ENCODE assay signal across 28 cellular contexts in genomic region chr1:41995441-41996130, GRCh38.
DNase-seq lines count a peak whose midpoint lies in the region; ATAC-seq, FAIRE-seq and TF ChIP-seq lines count a peak whose summit lies in the region.
"Had no signal": no experiment of that assay in that cellular context is flagged by ENCODE, and none has a peak within 500 bp of the region (broad histone marks: within the 10 kb centered on the region; RNA-seq: fewer than 3 reads in every experiment).

No MANE protein-coding gene starts in this region.

- TF ChIP-seq CTCF in IMR-90 (conservative IDR thresholded peaks at IDR 0.05; ENCODE audit: low read depth, low read length) (no peak), K562 (IDR thresholded peaks at IDR 0.05 in 2 of 3, conservative IDR thresholded peaks at IDR 0.05 in 1 of 3; ENCODE audit: insufficient read depth in 2 of 3, low read depth in 1 of 3, low read length in 3 of 3) (no peak), vagina (IDR thresholded peaks at IDR 0.05) (no peak), GM13976 (IDR thresholded peaks at IDR 0.05; ENCODE audit: borderline replicate concordance, control extremely low read depth, extremely low read depth, insufficient read depth, missing control alignments) (no peak)

- no peak overlapping the region for H2AFZ ChIP-seq in IMR-90 (replicated peaks; ENCODE audit: low read length, poor library complexity)
- H2AFZ ChIP-seq in K562 (ENCODE audit: low read depth, low read length) = no peak overlapping the region
- H2AFZ ChIP-seq: PC-9 had no signal

- TF ChIP-seq POLR2A in IMR-90 (IDR thresholded peaks at IDR 0.05; ENCODE audit: low read depth, low read length) (no peak), K562 (conservative IDR thresholded peaks at IDR 0.05) (no peak), vagina (IDR thresholded peaks at IDR 0.05) (no peak)

- TF ChIP-seq EP300 in K562 (IDR thresholded peaks at IDR 0.05; ENCODE audit: low read length) = no peak

- BruUV-seq in IMR-90 (replicated peaks; lab: Mats Ljungman, UMichigan) (no TSS peak), K562 (replicated peaks; lab: Mats Ljungman, UMichigan) (no TSS peak)

- H3K27me3 Mint-ChIP-seq in activated T-cell treated with anti-CD3 and anti-CD28 coated beads, Interleukin-2, amount 50 U/mL, for 72 hours (ENCODE audit: low read depth) = no peaks in the 10 kb centered on the region
- H3K27me3 Mint-ChIP-seq: CD4-positive, CD25-positive, alpha-beta regulatory T cell had no signal

- H4K5ac ChIP-seq in IMR-90 (ENCODE audit: low read depth, low read length) = no peak overlapping the region

- H2AK5ac ChIP-seq in IMR-90 (ENCODE audit: low read depth, low read length) = no peak overlapping the region

- H2BK15ac ChIP-seq in IMR-90 (ENCODE audit: low read depth, low read length) = no peak overlapping the region

- H3K27ac ChIP-seq in IMR-90 (ENCODE audit: insufficient read depth, low read length) (no peak overlapping the region), K562 (ENCODE audit: extremely low read depth, low read depth, low read length) (no peak overlapping the region), vagina (no peak overlapping the region)
- H3K27ac ChIP-seq: BLaER1, PC-9, SJSA1 had no signal

- no peaks in the 10 kb centered on the region for H3K79me2 ChIP-seq in K562 (ENCODE audit: control insufficient read depth, insufficient read depth, low read length)

- no peak for TF ChIP-seq RAD21 in IMR-90 (IDR thresholded peaks at IDR 0.05; ENCODE audit: low read length)
- TF ChIP-seq RAD21 in K562 (CRISPR knock-in tag; conservative IDR thresholded peaks at IDR 0.05 in 1 of 2, IDR thresholded peaks at IDR 0.05 in 1 of 2) = no peak

- H3K79me1 ChIP-seq in IMR-90 (ENCODE audit: low read depth in 1 of 2, low read length in 2 of 2) = no peaks in the 10 kb centered on the region

- H4K8ac ChIP-seq in IMR-90 (ENCODE audit: low read depth in 2 of 2, low read length in 2 of 2) = no peak overlapping the region

- 40% methylated on average over 1 of the region's 1 CpG; no CpG with 5 or more reads in 1 of the 2 experiments for WGBS in IMR-90 (ENCODE audit: extremely low coverage in 2 of 2, insufficient read length in 1 of 2), 2 experiments
- 0% methylated on average over 1 of the region's 1 CpG for WGBS in K562 (ENCODE audit: insufficient coverage, low coverage, missing lambda C conversion rate)

- H3K56ac ChIP-seq in IMR-90 (ENCODE audit: extremely low read depth, insufficient read depth, low read length) = no peak overlapping the region

- no peak overlapping the region for H2AK9ac ChIP-seq in IMR-90 (replicated peaks; ENCODE audit: low read depth, low read length, poor library complexity)

- POLR2A ChIA-PET in IMR-90 (lab: Charles Lee; ENCODE audit: unreplicated experiment) (interaction anchor here (0.6 kb wide), 1 partner anchor 211 kb away, joined by 3 read pairs; no protein-coding TSS in a partner anchor), K562 (lab: Yijun Ruan, JAX) (no interaction called here)

- H3K9me3 Mint-ChIP-seq in activated T-cell treated with anti-CD3 and anti-CD28 coated beads, Interleukin-2, amount 50 U/mL, for 72 hours = peaks cover 6% of the 10 kb centered on the region in 2 donors

- no peak for DNase-seq in activated T-cell treated with anti-CD3 and anti-CD28 coated beads, Interleukin-2, amount 50 U/mL, for 72 hours
- DNase-seq in activated T-cell treated with anti-CD3 and anti-CD28 coated beads, Interleukin-2, amount 50 U/mL, for 1 hour = no peak
- DNase-seq in IMR-90 = no peak
- no peak for DNase-seq in K562 (ENCODE audit: extremely low read depth in 1 of 4, low spot score in 3 of 4)
- peak; percentile 3 to 13 for DNase-seq in vagina (ENCODE audit: extremely low spot score in 2 of 2)
- DNase-seq in NK-92 (lab: John Stamatoyannopoulos, UW; ENCODE audit: unreplicated experiment) = no peak
- no peak for DNase-seq in GM13976 (ENCODE audit: low spot score)
- DNase-seq in NCI-H1105 treated with DMSO at 0.1 percent for 48 hours (lab: John Stamatoyannopoulos, UW) = no peak
- DNase-seq: CD4-positive, CD25-positive, alpha-beta regulatory T cell; COR-L47; DMS53; GDM1; Kasumi-1; MV-4-11; NCI-H1105; NCI-H146; NCI-H1930; NCI-H2107; NCI-H524; NCI-H774; NK-92 treated with Interleukin-12 subunit alpha and Interleukin-12 subunit beta, amount 100 ng/mL, for 24 hours; PC-9; Right ventricle myocardium superior; RPMI8226 had no signal

- peak overlapping the region; percentile 74 for H3K27ac Mint-ChIP-seq in activated T-cell treated with anti-CD3 and anti-CD28 coated beads, Interleukin-2, amount 50 U/mL, for 72 hours

- intact Hi-C loops in IMR-90 (cut with micrococcal nuclease) = no loop called here
- intact Hi-C loops in K562 (cut with micrococcal nuclease) = no loop called here
- intact Hi-C loops in vagina (cut with DNase I) = no loop called here

- ATAC-seq in activated T-cell treated with anti-CD3 and anti-CD28 coated beads, Interleukin-2, amount 50 U/mL, for 72 hours (replicated peaks in 1 of 2) = no peak
- ATAC-seq in IMR-90 (ENCODE audit: low read depth) (no peak), K562 (no peak)
- ATAC-seq: GM12878 had no signal

- dilution Hi-C loops in IMR-90 (cut with HindIII; ENCODE audit: low sequenced_read_pairs, unreplicated experiment) = no loop called here

- H2BK20ac ChIP-seq in IMR-90 (ENCODE audit: low read depth, low read length) = no peak overlapping the region

- peaks cover 4 to 10% of the 10 kb centered on the region in 2 donors for H3K36me3 Mint-ChIP-seq in activated T-cell treated with anti-CD3 and anti-CD28 coated beads, Interleukin-2, amount 50 U/mL, for 72 hours (ENCODE audit: insufficient read depth in 2 of 2)
- H3K36me3 Mint-ChIP-seq: CD4-positive, CD25-positive, alpha-beta regulatory T cell had no signal

- H3K4ac ChIP-seq in IMR-90 (ENCODE audit: low read depth, low read length) = no peak overlapping the region

- no peaks in the 10 kb centered on the region for H3K27me3 ChIP-seq in IMR-90 (ENCODE audit: control insufficient read depth, insufficient read depth, low read length)
- no peaks in the 10 kb centered on the region for H3K27me3 ChIP-seq in K562 (ENCODE audit: control insufficient read depth in 2 of 2, insufficient read depth in 2 of 2, low read length in 2 of 2)
- H3K27me3 ChIP-seq in vagina = no peaks in the 10 kb centered on the region
- H3K27me3 ChIP-seq: BLaER1, SJSA1 had no signal

- H3K4me1 ChIP-seq in IMR-90 (ENCODE audit: control insufficient read depth, insufficient read depth, low read length) (no peaks in the 10 kb centered on the region), K562 (replicated peaks in 1 of 2; ENCODE audit: control insufficient read depth in 2 of 2, insufficient read depth in 2 of 2, low read length in 2 of 2) (no peaks in the 10 kb centered on the region), vagina (no peaks in the 10 kb centered on the region)
- H3K4me1 ChIP-seq: BLaER1, SJSA1 had no signal

- peaks cover 11% of the 10 kb centered on the region for H3K4me1 Mint-ChIP-seq in activated T-cell treated with anti-CD3 and anti-CD28 coated beads, Interleukin-2, amount 50 U/mL, for 72 hours (ENCODE audit: low read depth)

- H3K4me2 ChIP-seq in IMR-90 (ENCODE audit: low read depth, low read length) (no peak overlapping the region), K562 (ENCODE audit: insufficient read depth, low read length) (no peak overlapping the region)
- H3K4me2 ChIP-seq: BLaER1, PC-9 had no signal

- H3K23ac ChIP-seq in IMR-90 (ENCODE audit: low read depth, low read length) = no peak overlapping the region

- no peak overlapping the region for H3K14ac ChIP-seq in IMR-90 (replicated peaks; ENCODE audit: low read depth, low read length)

- FAIRE-seq in K562 (lab: Jason Lieb, UNC) = no peak
- FAIRE-seq: GM12878, H54 had no signal

- H2BK120ac ChIP-seq in IMR-90 (ENCODE audit: low read depth, low read length) = no peak overlapping the region

- H3K9me1 ChIP-seq in IMR-90 (ENCODE audit: insufficient read depth, low read length) (no peaks in the 10 kb centered on the region), K562 (ENCODE audit: control insufficient read depth, insufficient read depth, low read length) (no peaks in the 10 kb centered on the region)

- H3K9me3 ChIP-seq in IMR-90 (ENCODE audit: control insufficient read depth, insufficient read depth, low read length) (no peaks in the 10 kb centered on the region), K562 (replicated peaks; ENCODE audit: control insufficient read depth, insufficient read depth, low read depth, low read length) (no peaks in the 10 kb centered on the region), vagina (no peaks in the 10 kb centered on the region)
- H3K9me3 ChIP-seq: SJSA1 had no signal

- no peak overlapping the region for H3K4me3 Mint-ChIP-seq in activated T-cell treated with anti-CD3 and anti-CD28 coated beads, Interleukin-2, amount 50 U/mL, for 72 hours
- H3K4me3 Mint-ChIP-seq: CD4-positive, CD25-positive, alpha-beta regulatory T cell had no signal

- no peaks in the 10 kb centered on the region for H4K20me1 ChIP-seq in IMR-90 (ENCODE audit: insufficient read depth, low read length)
- H4K20me1 ChIP-seq in K562 (replicated peaks; ENCODE audit: control insufficient read depth, insufficient read depth, low read length) = no peaks in the 10 kb centered on the region
- H4K20me1 ChIP-seq: BLaER1 had no signal

- CTCF ChIA-PET in IMR-90 (lab: Yijun Ruan, JAX) (no interaction called here), K562 (lab: Yijun Ruan, JAX; ENCODE audit: low intra/inter-chr PET ratio) (no interaction called here)

- no peak overlapping the region for H3K18ac ChIP-seq in IMR-90 (ENCODE audit: low read depth, low read length)

- H3K36me3 ChIP-seq in IMR-90 (ENCODE audit: control insufficient read depth, insufficient read depth, low read length) = no peaks in the 10 kb centered on the region
- H3K36me3 ChIP-seq in K562 (ENCODE audit: control insufficient read depth, insufficient read depth, low read length) = no peaks in the 10 kb centered on the region
- no peaks in the 10 kb centered on the region for H3K36me3 ChIP-seq in vagina
- H3K36me3 ChIP-seq: BLaER1, SJSA1 had no signal

- no peak overlapping the region for H4K91ac ChIP-seq in IMR-90 (ENCODE audit: insufficient read depth, low read depth, low read length)

- no peak overlapping the region for H3K9ac ChIP-seq in IMR-90 (ENCODE audit: low read depth, low read length)
- H3K9ac ChIP-seq in K562 (ENCODE audit: insufficient read depth in 1 of 2, low read depth in 2 of 2, low read length in 2 of 2) = no peak overlapping the region
- H3K9ac ChIP-seq: BLaER1 had no signal

- H3K4me3 ChIP-seq in IMR-90 (ENCODE audit: insufficient read depth, low read depth, low read length) = no peak overlapping the region
- no peak overlapping the region for H3K4me3 ChIP-seq in K562
- H3K4me3 ChIP-seq in vagina = no peak overlapping the region
- H3K4me3 ChIP-seq: BLaER1, GM12878, PC-9, SJSA1 had no signal

- in situ Hi-C loops in IMR-90 (cut with MboI; ENCODE audit: low sequenced_read_pairs) (no loop called here), K562 (cut with MboI) (no loop called here), GM13976 (cut with MboI; ENCODE audit: low sequenced_read_pairs, unreplicated experiment) (no loop called here)

- H2BK5ac ChIP-seq in IMR-90 (ENCODE audit: low read depth, low read length, poor library complexity, severe bottlenecking) = no peak overlapping the region

TF ChIP-seq in IMR-90, 13 proteins besides CTCF, POLR2A, EP300 and RAD21 (continues in another document):
- TF ChIP-seq BHLHE40 (IDR thresholded peaks at IDR 0.05; ENCODE audit: low read depth, low read length) = no peak

TF ChIP-seq in K562, 482 proteins besides CTCF, POLR2A, EP300 and RAD21 (continues in another document):
- TF ChIP-seq KLF16 (IDR thresholded peaks at IDR 0.05) = no peak
- TF ChIP-seq NR2F6 (CRISPR knock-in tag; IDR thresholded peaks at IDR 0.05) = no peak

Comparison
In these comparisons a context has a peak if more than half of its experiments do, and no peak if none do; other contexts are left out.
1. DNase-seq: peak in vagina (2 of 2); none in activated T-cell treated with anti-CD3 and anti-CD28 coated beads, Interleukin-2, amount 50 U/mL, for 72 hours (0 of 2), activated T-cell treated with anti-CD3 and anti-CD28 coated beads, Interleukin-2, amount 50 U/mL, for 1 hour (single experiment), IMR-90 (single experiment), K562 (0 of 4), NK-92 (single experiment), GM13976 (single experiment) and NCI-H1105 treated with DMSO at 0.1 percent for 48 hours (single experiment).